Comparison of ENCODE assay signal across 1 cellular context in genomic region chr19:6723108-6723618, GRCh38.
TF ChIP-seq lines count a peak whose summit lies in the region.

No MANE protein-coding gene starts in this region.

TF ChIP-seq in liver, 16 proteins besides CTCF, POLR2A, EP300 and RAD21 (continued from another document):
- no peak for TF ChIP-seq REST (IDR thresholded peaks at IDR 0.05)
- no peak for TF ChIP-seq GABPA (IDR thresholded peaks at IDR 0.05 in 1 of 2, conservative IDR thresholded peaks at IDR 0.05 in 1 of 2)
- no peak for TF ChIP-seq HNF4G (IDR thresholded peaks at IDR 0.05)
- peak; percentile 42 for TF ChIP-seq YY1 (IDR thresholded peaks at IDR 0.05)
- TF ChIP-seq MAX (IDR thresholded peaks at IDR 0.05): peak; percentile 81
- TF ChIP-seq FOXA1 (IDR thresholded peaks at IDR 0.05): peak; percentile 25
- TF ChIP-seq JUND (IDR thresholded peaks at IDR 0.05): peak in 1 of 2 donors; percentile 38
- TF ChIP-seq RXRA (IDR thresholded peaks at IDR 0.05): peak; percentile 79 to 89
- TF ChIP-seq ATF3 (IDR thresholded peaks at IDR 0.05): no peak
